ENCODE assay signal across 2 cellular contexts in the genomic region with DNA sequence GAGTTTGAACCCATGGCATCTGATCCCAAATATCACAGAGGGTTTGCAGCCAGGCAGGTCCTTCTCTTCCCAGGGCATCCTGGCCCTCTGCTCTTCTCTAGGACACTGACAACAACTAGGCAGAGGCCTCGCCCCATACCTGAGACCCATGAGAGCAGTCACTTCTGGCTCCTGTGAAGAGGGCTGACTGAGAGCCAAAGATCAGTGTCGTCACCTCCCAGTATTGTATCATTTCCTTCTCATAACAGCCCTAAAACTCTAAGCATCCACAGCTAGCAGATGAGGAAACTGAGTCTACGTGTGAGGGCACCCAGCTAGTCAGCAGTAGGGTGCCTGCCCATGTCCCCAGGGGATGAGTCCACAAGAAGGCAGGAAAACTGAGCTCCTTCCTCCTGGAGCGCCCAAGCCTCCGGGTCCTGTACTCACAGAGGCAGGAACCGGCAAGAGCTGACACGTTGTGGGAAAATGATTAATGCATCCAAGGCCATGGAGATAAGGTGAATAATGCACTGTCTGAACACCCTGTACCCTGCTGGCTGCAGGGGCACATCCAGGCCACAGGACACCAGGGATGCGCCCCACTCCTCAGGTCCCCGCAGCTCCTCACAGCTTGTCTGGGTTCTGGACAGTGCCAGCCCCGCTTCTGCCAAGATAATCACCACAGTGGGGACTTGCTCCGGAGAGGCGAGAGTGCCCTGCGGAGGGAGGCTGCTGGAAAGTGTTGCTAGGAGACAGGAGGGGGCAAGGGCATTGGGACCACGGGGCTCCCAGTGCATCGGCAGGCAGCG.
TF ChIP-seq lines count a peak whose summit lies in the region.

No MANE protein-coding gene starts in this region.

TF ChIP-seq in H1, 55 proteins besides CTCF, POLR2A, EP300 and RAD21 (continued from another document):
- TF ChIP-seq CHD1 (IDR thresholded peaks at IDR 0.05; ENCODE audit: low read depth, low read length) = no peak
- TF ChIP-seq GABPA (IDR thresholded peaks at IDR 0.05; ENCODE audit: borderline replicate concordance, insufficient read depth, low read length) = no peak
- no peak for TF ChIP-seq EZH2 (IDR thresholded peaks at IDR 0.05; ENCODE audit: low read depth, low read length, severe bottlenecking)
- no peak for TF ChIP-seq RBBP5 (IDR thresholded peaks at IDR 0.05; ENCODE audit: borderline replicate concordance, low read depth, low read length)
- no peak for TF ChIP-seq CBX5 (IDR thresholded peaks at IDR 0.05; ENCODE audit: low read depth, low read length)
- no peak for TF ChIP-seq PHF8 (conservative IDR thresholded peaks at IDR 0.05; ENCODE audit: low read depth, low read length)
- TF ChIP-seq POU5F1 (IDR thresholded peaks at IDR 0.05; ENCODE audit: low read depth, low read length) = no peak
- no peak for TF ChIP-seq SAP30 (IDR thresholded peaks at IDR 0.05; ENCODE audit: insufficient read depth, insufficient replicate concordance, low read length)
- TF ChIP-seq CEBPB (IDR thresholded peaks at IDR 0.05; ENCODE audit: low read depth, low read length) = no peak
- TF ChIP-seq NANOG (IDR thresholded peaks at IDR 0.05; ENCODE audit: insufficient read depth, low read depth, low read length, poor library complexity, severe bottlenecking) = no peak
- no peak for TF ChIP-seq KDM4A (IDR thresholded peaks at IDR 0.05; ENCODE audit: low read depth, low read length, severe bottlenecking)
- no peak for TF ChIP-seq RFX5 (IDR thresholded peaks at IDR 0.05; ENCODE audit: borderline replicate concordance, low read depth, low read length)

TF ChIP-seq in neural cell, 6 proteins besides CTCF, POLR2A, EP300 and RAD21:
- TF ChIP-seq, protein P1, sequence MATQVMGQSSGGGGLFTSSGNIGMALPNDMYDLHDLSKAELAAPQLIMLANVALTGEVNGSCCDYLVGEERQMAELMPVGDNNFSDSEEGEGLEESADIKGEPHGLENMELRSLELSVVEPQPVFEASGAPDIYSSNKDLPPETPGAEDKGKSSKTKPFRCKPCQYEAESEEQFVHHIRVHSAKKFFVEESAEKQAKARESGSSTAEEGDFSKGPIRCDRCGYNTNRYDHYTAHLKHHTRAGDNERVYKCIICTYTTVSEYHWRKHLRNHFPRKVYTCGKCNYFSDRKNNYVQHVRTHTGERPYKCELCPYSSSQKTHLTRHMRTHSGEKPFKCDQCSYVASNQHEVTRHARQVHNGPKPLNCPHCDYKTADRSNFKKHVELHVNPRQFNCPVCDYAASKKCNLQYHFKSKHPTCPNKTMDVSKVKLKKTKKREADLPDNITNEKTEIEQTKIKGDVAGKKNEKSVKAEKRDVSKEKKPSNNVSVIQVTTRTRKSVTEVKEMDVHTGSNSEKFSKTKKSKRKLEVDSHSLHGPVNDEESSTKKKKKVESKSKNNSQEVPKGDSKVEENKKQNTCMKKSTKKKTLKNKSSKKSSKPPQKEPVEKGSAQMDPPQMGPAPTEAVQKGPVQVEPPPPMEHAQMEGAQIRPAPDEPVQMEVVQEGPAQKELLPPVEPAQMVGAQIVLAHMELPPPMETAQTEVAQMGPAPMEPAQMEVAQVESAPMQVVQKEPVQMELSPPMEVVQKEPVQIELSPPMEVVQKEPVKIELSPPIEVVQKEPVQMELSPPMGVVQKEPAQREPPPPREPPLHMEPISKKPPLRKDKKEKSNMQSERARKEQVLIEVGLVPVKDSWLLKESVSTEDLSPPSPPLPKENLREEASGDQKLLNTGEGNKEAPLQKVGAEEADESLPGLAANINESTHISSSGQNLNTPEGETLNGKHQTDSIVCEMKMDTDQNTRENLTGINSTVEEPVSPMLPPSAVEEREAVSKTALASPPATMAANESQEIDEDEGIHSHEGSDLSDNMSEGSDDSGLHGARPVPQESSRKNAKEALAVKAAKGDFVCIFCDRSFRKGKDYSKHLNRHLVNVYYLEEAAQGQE (IDR thresholded peaks at IDR 0.05; ENCODE audit: borderline replicate concordance) = no peak
- TF ChIP-seq SMC3 (conservative IDR thresholded peaks at IDR 0.05; ENCODE audit: poor library complexity) = no peak
- no peak for TF ChIP-seq TAF1 (IDR thresholded peaks at IDR 0.05; ENCODE audit: low read depth)
- TF ChIP-seq EZH2 (IDR thresholded peaks at IDR 0.05; ENCODE audit: borderline replicate concordance, insufficient read depth, low read length, poor library complexity, severe bottlenecking) = no peak
- TF ChIP-seq POLR2AphosphoS5 (IDR thresholded peaks at IDR 0.05) = no peak
- TF ChIP-seq MXI1 (conservative IDR thresholded peaks at IDR 0.05; ENCODE audit: poor library complexity, severe bottlenecking) = no peak
TF ChIP-seq in neural cell: peak in this region for 0.
